Comparison of ENCODE assay signal across 1 cellular context in the genomic region with DNA sequence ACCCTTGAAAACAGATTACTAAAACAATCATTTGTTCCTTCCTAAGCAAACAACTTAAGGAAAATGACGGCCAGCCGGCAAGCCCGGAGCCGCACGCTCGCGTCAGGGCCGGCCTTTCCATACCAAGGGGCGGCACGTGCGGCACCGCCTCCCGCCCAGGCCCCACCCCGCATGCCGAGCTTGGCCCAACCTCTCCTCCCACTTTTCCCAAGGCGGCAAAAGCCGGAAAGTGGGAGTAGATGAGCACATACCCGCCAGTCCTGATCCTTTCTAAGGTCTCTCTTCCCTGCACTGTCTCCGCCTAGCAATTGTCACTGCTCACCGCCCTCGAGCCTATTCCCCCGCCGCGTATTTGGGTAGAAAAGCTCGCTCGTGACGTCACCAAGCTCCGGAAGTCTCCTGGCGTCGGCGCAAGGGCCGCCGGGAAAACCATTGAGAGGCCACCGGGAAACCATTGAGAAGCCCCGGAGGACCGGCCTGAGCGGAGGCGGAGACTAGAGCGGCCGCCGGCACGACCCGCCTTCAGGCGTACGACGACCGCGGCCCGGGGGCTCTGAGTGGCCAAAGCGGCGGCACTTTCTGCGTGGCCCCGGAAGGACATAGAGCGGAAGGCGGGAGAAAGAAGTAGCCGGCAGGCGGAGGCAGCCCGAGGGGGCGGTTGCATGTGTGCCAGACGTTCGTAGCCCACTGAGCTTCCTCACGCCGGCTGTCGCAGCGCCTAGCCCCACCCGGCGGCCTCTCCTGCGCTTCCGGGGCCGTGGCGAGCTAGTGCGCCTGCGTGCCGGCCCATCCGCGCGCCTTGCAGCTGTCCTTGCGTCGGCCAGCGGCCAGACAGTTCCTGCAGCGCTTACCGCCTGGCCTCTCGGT.
A peak's percentile ranks its signal among the peaks of the same experiment; 100 is the strongest.
TF ChIP-seq lines count a peak whose summit lies in the region.

A gene with protein sequence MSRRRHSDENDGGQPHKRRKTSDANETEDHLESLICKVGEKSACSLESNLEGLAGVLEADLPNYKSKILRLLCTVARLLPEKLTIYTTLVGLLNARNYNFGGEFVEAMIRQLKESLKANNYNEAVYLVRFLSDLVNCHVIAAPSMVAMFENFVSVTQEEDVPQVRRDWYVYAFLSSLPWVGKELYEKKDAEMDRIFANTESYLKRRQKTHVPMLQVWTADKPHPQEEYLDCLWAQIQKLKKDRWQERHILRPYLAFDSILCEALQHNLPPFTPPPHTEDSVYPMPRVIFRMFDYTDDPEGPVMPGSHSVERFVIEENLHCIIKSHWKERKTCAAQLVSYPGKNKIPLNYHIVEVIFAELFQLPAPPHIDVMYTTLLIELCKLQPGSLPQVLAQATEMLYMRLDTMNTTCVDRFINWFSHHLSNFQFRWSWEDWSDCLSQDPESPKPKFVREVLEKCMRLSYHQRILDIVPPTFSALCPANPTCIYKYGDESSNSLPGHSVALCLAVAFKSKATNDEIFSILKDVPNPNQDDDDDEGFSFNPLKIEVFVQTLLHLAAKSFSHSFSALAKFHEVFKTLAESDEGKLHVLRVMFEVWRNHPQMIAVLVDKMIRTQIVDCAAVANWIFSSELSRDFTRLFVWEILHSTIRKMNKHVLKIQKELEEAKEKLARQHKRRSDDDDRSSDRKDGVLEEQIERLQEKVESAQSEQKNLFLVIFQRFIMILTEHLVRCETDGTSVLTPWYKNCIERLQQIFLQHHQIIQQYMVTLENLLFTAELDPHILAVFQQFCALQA (plus strand): TSS at position 830 of the 867 bp plus-strand sequence. CDS start 61 bp downstream, outside the sequence.
A gene (minus strand): TSS at position 377 of the 867 bp plus-strand sequence. CDS start 5,806 bp downstream, outside the sequence.

TF ChIP-seq in GM12878, 131 proteins besides CTCF, POLR2A, EP300 and RAD21 (continues in another document):
- TF ChIP-seq NR2C1 (IDR thresholded peaks at IDR 0.05) (peak; percentile 99), POLR2AphosphoS5 (IDR thresholded peaks at IDR 0.05; ENCODE audit: low read length) (peak; percentile 85), STAT3 (IDR thresholded peaks at IDR 0.05; ENCODE audit: low read depth, low read length) (no peak), CBFB (IDR thresholded peaks at IDR 0.05; ENCODE audit: low read depth) (peak; percentile 44; the same call in 1 of the 2 replicates), SREBF1 (IDR thresholded peaks at IDR 0.05; ENCODE audit: low read length) (peak; percentile 62; the same call in 1 of the 2 replicates), MEF2B (IDR thresholded peaks at IDR 0.05; ENCODE audit: partially characterized antibody, poor library complexity, severe bottlenecking) (peak; percentile 42), GABPA (IDR thresholded peaks at IDR 0.05; ENCODE audit: low read depth) (peak; percentile 96), JUND (IDR thresholded peaks at IDR 0.05; ENCODE audit: low read depth, low read length) (no peak), MEF2A (IDR thresholded peaks at IDR 0.05; ENCODE audit: insufficient read depth, low read depth, low read length) (no peak), BHLHE40 (IDR thresholded peaks at IDR 0.05; ENCODE audit: borderline replicate concordance in 1 of 2, low read depth in 2 of 2, low read length in 1 of 2) (peak; percentile 99 to 100), RCOR1 (conservative IDR thresholded peaks at IDR 0.05; ENCODE audit: low read depth, low read length) (no peak), HCFC1 (IDR thresholded peaks at IDR 0.05; ENCODE audit: low read length) (peak; percentile 76), RFX5 (IDR thresholded peaks at IDR 0.05; ENCODE audit: low read depth, low read length) (0 out of 2 replicates have a peak, but pooled peaks have one; percentile 15), EZH2 (IDR thresholded peaks at IDR 0.05; ENCODE audit: borderline replicate concordance, control insufficient read depth, low read depth, low read length) (no peak), RAD51 (IDR thresholded peaks at IDR 0.05) (peak; percentile 58), ATF7 (IDR thresholded peaks at IDR 0.05; ENCODE audit: low read depth) (peak; percentile 89), TCF3 (IDR thresholded peaks at IDR 0.05; ENCODE audit: borderline replicate concordance, insufficient read depth, low read depth, low read length) (peak; percentile 76; the same call in 1 of the 2 replicates), YBX1 (IDR thresholded peaks at IDR 0.05) (no peak), SUZ12 (IDR thresholded peaks at IDR 0.05; ENCODE audit: unreplicated experiment) (no peak), PAX5 (IDR thresholded peaks at IDR 0.05; ENCODE audit: borderline replicate concordance, low read depth, low read length) (peak; percentile 21; the same call in 1 of the 2 replicates), DPF2 (IDR thresholded peaks at IDR 0.05) (0 out of 2 replicates have a peak, but pooled peaks have one; percentile 26), MYC (IDR thresholded peaks at IDR 0.05; ENCODE audit: insufficient read depth, insufficient read length, insufficient replicate concordance, low read length, severe bottlenecking) (no peak), ZSCAN29 (IDR thresholded peaks at IDR 0.05) (no peak), LARP7 (IDR thresholded peaks at IDR 0.05) (no peak; the same call in 1 of the 2 replicates), BRCA1 (IDR thresholded peaks at IDR 0.05; ENCODE audit: low read depth, low read length) (peak; percentile 52; the same call in 1 of the 2 replicates), TAF1 (IDR thresholded peaks at IDR 0.05; ENCODE audit: borderline replicate concordance, low read depth, low read length) (peak; percentile 85), SUPT20H (IDR thresholded peaks at IDR 0.05; ENCODE audit: borderline replicate concordance, control insufficient read depth, low read depth, low read length) (no peak), TCF12 (IDR thresholded peaks at IDR 0.05; ENCODE audit: low read depth, low read length) (peak; percentile 48; the same call in 1 of the 2 replicates), ASH2L (IDR thresholded peaks at IDR 0.05; ENCODE audit: borderline replicate concordance, low read depth) (no peak), ZNF384 (IDR thresholded peaks at IDR 0.05; ENCODE audit: borderline replicate concordance, low read depth, low read length) (0 out of 2 replicates have a peak, but pooled peaks have one; percentile 29), IKZF2 (IDR thresholded peaks at IDR 0.05) (peak; percentile 90 to 91), SPI1 (IDR thresholded peaks at IDR 0.05; ENCODE audit: borderline replicate concordance, insufficient read depth, low read depth, low read length) (peak; percentile 43), NBN (IDR thresholded peaks at IDR 0.05) (peak; percentile 100), YY1 (IDR thresholded peaks at IDR 0.05; ENCODE audit: low read depth, low read length) (peak; percentile 60; the same call in 1 of the 2 replicates)
- TF ChIP-seq, protein P1, sequence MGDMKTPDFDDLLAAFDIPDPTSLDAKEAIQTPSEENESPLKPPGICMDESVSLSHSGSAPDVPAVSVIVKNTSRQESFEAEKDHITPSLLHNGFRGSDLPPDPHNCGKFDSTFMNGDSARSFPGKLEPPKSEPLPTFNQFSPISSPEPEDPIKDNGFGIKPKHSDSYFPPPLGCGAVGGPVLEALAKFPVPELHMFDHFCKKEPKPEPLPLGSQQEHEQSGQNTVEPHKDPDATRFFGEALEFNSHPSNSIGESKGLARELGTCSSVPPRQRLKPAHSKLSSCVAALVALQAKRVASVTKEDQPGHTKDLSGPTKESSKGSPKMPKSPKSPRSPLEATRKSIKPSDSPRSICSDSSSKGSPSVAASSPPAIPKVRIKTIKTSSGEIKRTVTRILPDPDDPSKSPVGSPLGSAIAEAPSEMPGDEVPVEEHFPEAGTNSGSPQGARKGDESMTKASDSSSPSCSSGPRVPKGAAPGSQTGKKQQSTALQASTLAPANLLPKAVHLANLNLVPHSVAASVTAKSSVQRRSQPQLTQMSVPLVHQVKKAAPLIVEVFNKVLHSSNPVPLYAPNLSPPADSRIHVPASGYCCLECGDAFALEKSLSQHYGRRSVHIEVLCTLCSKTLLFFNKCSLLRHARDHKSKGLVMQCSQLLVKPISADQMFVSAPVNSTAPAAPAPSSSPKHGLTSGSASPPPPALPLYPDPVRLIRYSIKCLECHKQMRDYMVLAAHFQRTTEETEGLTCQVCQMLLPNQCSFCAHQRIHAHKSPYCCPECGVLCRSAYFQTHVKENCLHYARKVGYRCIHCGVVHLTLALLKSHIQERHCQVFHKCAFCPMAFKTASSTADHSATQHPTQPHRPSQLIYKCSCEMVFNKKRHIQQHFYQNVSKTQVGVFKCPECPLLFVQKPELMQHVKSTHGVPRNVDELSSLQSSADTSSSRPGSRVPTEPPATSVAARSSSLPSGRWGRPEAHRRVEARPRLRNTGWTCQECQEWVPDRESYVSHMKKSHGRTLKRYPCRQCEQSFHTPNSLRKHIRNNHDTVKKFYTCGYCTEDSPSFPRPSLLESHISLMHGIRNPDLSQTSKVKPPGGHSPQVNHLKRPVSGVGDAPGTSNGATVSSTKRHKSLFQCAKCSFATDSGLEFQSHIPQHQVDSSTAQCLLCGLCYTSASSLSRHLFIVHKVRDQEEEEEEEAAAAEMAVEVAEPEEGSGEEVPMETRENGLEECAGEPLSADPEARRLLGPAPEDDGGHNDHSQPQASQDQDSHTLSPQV (IDR thresholded peaks at IDR 0.05) = no peak
- TF ChIP-seq, protein P2, sequence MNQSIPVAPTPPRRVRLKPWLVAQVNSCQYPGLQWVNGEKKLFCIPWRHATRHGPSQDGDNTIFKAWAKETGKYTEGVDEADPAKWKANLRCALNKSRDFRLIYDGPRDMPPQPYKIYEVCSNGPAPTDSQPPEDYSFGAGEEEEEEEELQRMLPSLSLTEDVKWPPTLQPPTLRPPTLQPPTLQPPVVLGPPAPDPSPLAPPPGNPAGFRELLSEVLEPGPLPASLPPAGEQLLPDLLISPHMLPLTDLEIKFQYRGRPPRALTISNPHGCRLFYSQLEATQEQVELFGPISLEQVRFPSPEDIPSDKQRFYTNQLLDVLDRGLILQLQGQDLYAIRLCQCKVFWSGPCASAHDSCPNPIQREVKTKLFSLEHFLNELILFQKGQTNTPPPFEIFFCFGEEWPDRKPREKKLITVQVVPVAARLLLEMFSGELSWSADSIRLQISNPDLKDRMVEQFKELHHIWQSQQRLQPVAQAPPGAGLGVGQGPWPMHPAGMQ (IDR thresholded peaks at IDR 0.05; ENCODE audit: borderline replicate concordance) = no peak
- TF ChIP-seq, protein P3, sequence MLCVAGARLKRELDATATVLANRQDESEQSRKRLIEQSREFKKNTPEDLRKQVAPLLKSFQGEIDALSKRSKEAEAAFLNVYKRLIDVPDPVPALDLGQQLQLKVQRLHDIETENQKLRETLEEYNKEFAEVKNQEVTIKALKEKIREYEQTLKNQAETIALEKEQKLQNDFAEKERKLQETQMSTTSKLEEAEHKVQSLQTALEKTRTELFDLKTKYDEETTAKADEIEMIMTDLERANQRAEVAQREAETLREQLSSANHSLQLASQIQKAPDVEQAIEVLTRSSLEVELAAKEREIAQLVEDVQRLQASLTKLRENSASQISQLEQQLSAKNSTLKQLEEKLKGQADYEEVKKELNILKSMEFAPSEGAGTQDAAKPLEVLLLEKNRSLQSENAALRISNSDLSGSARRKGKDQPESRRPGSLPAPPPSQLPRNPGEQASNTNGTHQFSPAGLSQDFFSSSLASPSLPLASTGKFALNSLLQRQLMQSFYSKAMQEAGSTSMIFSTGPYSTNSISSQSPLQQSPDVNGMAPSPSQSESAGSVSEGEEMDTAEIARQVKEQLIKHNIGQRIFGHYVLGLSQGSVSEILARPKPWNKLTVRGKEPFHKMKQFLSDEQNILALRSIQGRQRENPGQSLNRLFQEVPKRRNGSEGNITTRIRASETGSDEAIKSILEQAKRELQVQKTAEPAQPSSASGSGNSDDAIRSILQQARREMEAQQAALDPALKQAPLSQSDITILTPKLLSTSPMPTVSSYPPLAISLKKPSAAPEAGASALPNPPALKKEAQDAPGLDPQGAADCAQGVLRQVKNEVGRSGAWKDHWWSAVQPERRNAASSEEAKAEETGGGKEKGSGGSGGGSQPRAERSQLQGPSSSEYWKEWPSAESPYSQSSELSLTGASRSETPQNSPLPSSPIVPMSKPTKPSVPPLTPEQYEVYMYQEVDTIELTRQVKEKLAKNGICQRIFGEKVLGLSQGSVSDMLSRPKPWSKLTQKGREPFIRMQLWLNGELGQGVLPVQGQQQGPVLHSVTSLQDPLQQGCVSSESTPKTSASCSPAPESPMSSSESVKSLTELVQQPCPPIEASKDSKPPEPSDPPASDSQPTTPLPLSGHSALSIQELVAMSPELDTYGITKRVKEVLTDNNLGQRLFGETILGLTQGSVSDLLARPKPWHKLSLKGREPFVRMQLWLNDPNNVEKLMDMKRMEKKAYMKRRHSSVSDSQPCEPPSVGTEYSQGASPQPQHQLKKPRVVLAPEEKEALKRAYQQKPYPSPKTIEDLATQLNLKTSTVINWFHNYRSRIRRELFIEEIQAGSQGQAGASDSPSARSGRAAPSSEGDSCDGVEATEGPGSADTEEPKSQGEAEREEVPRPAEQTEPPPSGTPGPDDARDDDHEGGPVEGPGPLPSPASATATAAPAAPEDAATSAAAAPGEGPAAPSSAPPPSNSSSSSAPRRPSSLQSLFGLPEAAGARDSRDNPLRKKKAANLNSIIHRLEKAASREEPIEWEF (IDR thresholded peaks at IDR 0.05; ENCODE audit: insufficient replicate concordance, low read depth, low read length) = no peak
- TF ChIP-seq, protein P4, sequence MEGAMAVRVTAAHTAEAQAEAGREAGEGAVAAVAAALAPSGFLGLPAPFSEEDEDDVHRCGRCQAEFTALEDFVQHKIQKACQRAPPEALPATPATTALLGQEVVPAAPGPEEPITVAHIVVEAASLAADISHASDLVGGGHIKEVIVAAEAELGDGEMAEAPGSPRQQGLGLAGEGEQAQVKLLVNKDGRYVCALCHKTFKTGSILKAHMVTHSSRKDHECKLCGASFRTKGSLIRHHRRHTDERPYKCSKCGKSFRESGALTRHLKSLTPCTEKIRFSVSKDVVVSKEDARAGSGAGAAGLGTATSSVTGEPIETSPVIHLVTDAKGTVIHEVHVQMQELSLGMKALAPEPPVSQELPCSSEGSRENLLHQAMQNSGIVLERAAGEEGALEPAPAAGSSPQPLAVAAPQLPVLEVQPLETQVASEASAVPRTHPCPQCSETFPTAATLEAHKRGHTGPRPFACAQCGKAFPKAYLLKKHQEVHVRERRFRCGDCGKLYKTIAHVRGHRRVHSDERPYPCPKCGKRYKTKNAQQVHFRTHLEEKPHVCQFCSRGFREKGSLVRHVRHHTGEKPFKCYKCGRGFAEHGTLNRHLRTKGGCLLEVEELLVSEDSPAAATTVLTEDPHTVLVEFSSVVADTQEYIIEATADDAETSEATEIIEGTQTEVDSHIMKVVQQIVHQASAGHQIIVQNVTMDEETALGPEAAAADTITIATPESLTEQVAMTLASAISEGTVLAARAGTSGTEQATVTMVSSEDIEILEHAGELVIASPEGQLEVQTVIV (IDR thresholded peaks at IDR 0.05; ENCODE audit: borderline replicate concordance, partially characterized antibody) = peak; percentile 33
